ENCODE assay signal across 22 cellular contexts in the genomic region with DNA sequence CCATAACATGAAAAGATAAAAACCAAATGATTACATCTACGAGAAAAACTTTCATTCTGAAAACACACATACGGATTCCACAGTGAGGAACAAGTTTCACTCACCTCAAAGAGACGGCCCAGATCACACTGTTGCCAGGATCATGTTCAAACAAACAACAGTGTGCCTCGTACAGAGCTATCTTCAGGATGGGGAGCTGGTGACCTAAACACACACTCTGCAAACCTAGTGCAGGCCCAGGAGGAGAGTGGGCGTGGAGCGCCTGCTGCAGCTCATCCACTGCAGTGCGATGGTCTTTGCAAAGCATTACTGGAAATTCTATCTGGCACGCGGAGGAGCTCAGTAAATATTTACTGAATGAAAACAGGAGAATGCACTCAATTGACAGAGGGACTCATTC. TPM values are rescaled to one million over a fixed set of nuclear protein-coding genes. Genes with fewer than 3 reads are reported as not detected.
DNase-seq lines count a peak whose midpoint lies in the region; TF ChIP-seq lines count a peak whose summit lies in the region.
"Had no signal": no experiment of that assay in that cellular context is flagged by ENCODE, and none has a peak within 500 bp of the region (broad histone marks: within the 10 kb centered on the region; RNA-seq: fewer than 3 reads in every experiment).

No MANE protein-coding gene starts in this region.

- H3K36me3 Mint-ChIP-seq in nephron progenitor cell (ENCODE audit: low read depth), result peaks cover 73% of the 10 kb centered on the region

- peaks cover 6% of the 10 kb centered on the region for H3K9me3 Mint-ChIP-seq in nephron progenitor cell
- H3K9me3 Mint-ChIP-seq: activated naive CD4-positive, alpha-beta T cell treated with anti-CD3 and anti-CD28 coated beads, Interleukin-2, amount 50 U/mL, for 24 hours; natural killer cell had no signal

- peak overlapping the region; percentile 92 for H3K27ac Mint-ChIP-seq in nephron progenitor cell
- H3K27ac Mint-ChIP-seq: activated naive CD4-positive, alpha-beta T cell treated with anti-CD3 and anti-CD28 coated beads, Interleukin-2, amount 50 U/mL, for 24 hours; CD14-positive monocyte; natural killer cell had no signal

- H3K27me3 ChIP-seq in ascending aorta, result no peaks in the 10 kb centered on the region
- H3K27me3 ChIP-seq: brain microvascular endothelial cell, foreskin keratinocyte, stomach, upper lobe of right lung had no signal

- no peak for TF ChIP-seq CTCF in choroid plexus epithelial cell (conservative IDR thresholded peaks at IDR 0.05; ENCODE audit: low read depth, low read length)
- TF ChIP-seq CTCF in nephron progenitor cell (IDR thresholded peaks at IDR 0.05), result no peak
- TF ChIP-seq CTCF in ascending aorta (IDR thresholded peaks at IDR 0.05), result no peak

- DNase-seq in NCI-H2171 treated with DMSO at 0.1 percent for 48 hours (lab: John Stamatoyannopoulos, UW) (peak; percentile 23), NCI-H2171 (lab: John Stamatoyannopoulos, UW) (no peak), DMS53 (lab: John Stamatoyannopoulos, UW) (peak; percentile 65), choroid plexus epithelial cell (ENCODE audit: low read depth) (peak; percentile 27), nephron progenitor cell (no peak), UCSD-AML1 (lab: John Stamatoyannopoulos, UW; ENCODE audit: unreplicated experiment) (no peak), putamen (ENCODE audit: low spot score) (no peak), ascending aorta (ENCODE audit: low spot score in 2 of 2) (no peak)
- DNase-seq: activated CD4-positive, alpha-beta T cell treated with anti-CD3 and anti-CD28 coated beads, Interleukin-2, amount 50 U/mL, for 4 hours; brain microvascular endothelial cell; cortex of kidney; DMS153; foreskin keratinocyte; HCEC 1CT; hypothalamus; natural killer cell; NCI-H1417; stomach; upper lobe of right lung had no signal

- no peaks in the 10 kb centered on the region for H3K27me3 Mint-ChIP-seq in nephron progenitor cell (ENCODE audit: low read depth, poor library complexity)
- H3K27me3 Mint-ChIP-seq: activated naive CD4-positive, alpha-beta T cell treated with anti-CD3 and anti-CD28 coated beads, Interleukin-2, amount 50 U/mL, for 24 hours had no signal

- no peaks in the 10 kb centered on the region for H3K4me1 ChIP-seq in ascending aorta

- peaks cover 14 to 54% of the 10 kb centered on the region in 2 donors for H3K36me3 ChIP-seq in ascending aorta

- H3K4me1 Mint-ChIP-seq in nephron progenitor cell, result peaks cover 34% of the 10 kb centered on the region
- H3K4me1 Mint-ChIP-seq: activated naive CD4-positive, alpha-beta T cell treated with anti-CD3 and anti-CD28 coated beads, Interleukin-2, amount 50 U/mL, for 24 hours; CD14-positive monocyte; natural killer cell had no signal

- H3K4me3 Mint-ChIP-seq in nephron progenitor cell, result no peak overlapping the region
- H3K4me3 Mint-ChIP-seq: activated naive CD4-positive, alpha-beta T cell treated with anti-CD3 and anti-CD28 coated beads, Interleukin-2, amount 50 U/mL, for 24 hours; CD14-positive monocyte; natural killer cell had no signal

- no peaks in the 10 kb centered on the region for H3K9me3 ChIP-seq in ascending aorta
- H3K9me3 ChIP-seq: stomach, upper lobe of right lung had no signal

- H3K4me3 ChIP-seq in choroid plexus epithelial cell (ENCODE audit: low read depth, low read length) (no peak overlapping the region), ascending aorta (no peak overlapping the region)
- H3K4me3 ChIP-seq: stomach, upper lobe of right lung had no signal

- no peak overlapping the region for H3K27ac ChIP-seq in ascending aorta
- H3K27ac ChIP-seq: brain microvascular endothelial cell, foreskin keratinocyte, upper lobe of right lung, VCaP had no signal

- intact Hi-C loops in ascending aorta (cut with DNase I), result no loop called here

RNA-seq across cellular contexts. Expression of gene TAMM41, which starts 38.5 kb away (rescaled TPM):
- 3.1 TPM for total RNA-seq in ascending aorta

Comparison
In these comparisons a context has a peak if more than half of its experiments do, and no peak if none do; other contexts are left out.
1. DNase-seq: peak in NCI-H2171 treated with DMSO at 0.1 percent for 48 hours (single experiment), DMS53 (single experiment) and choroid plexus epithelial cell (single experiment); none in NCI-H2171 (single experiment), nephron progenitor cell (single experiment), UCSD-AML1 (single experiment), putamen (single experiment) and ascending aorta (0 of 2).